In the genomic region with DNA sequence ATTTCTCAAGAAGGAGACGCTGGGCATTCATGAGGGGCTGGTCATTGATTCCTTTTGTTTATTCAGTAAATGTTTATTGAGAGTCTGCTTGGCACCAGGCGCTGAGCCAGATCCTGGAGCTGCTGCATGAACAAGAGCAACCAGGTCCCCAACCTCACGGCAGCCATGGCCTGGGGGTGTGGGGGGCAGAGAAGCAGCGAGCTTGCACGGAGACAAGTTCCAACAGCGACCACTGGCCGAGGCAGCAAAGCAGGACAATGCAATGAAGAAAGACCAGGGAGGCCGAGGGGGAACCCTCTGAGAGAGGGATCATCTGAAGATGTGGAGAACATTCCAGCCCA, we compare ENCODE assay signal across 11 cellular contexts. TPM values are rescaled to one million over a fixed set of nuclear protein-coding genes. Genes with fewer than 3 reads are reported as not detected.
DNase-seq lines count a peak whose midpoint lies in the region; ATAC-seq, FAIRE-seq and TF ChIP-seq lines count a peak whose summit lies in the region.
"Had no signal": no experiment of that assay in that cellular context is flagged by ENCODE, and none has a peak within 500 bp of the region (broad histone marks: within the 10 kb centered on the region; RNA-seq: fewer than 3 reads in every experiment).

No MANE protein-coding gene starts in this region.

- H2AFZ ChIP-seq in GM23338 (no peak overlapping the region), GM12878 (ENCODE audit: control insufficient read depth, low read depth, low read length) (no peak overlapping the region), neural cell (ENCODE audit: low read depth, low read length) (peak overlapping the region; percentile 49)

- in situ Hi-C loops in GM12878 (cut with MboI): no loop called here

- intact Hi-C loops in activated CD4-positive, alpha-beta T cell treated with anti-CD3 and anti-CD28 coated beads, Interleukin-2, amount 10 ng/mL, durations not matched to agents 24 days and 14 days (cut with micrococcal nuclease): no loop called here
- intact Hi-C loops in GM12878 (cut with micrococcal nuclease; ENCODE audit: unreplicated experiment): no loop called here

- H3K4me2 ChIP-seq in GM23338 (no peak overlapping the region), GM12878 (ENCODE audit: control insufficient read depth, insufficient read depth) (no peak overlapping the region), neural cell (ENCODE audit: low read length) (no peak overlapping the region)

- no peaks in the 10 kb centered on the region for H3K27me3 Mint-ChIP-seq in activated CD4-positive, alpha-beta T cell treated with anti-CD3 and anti-CD28 coated beads, Interleukin-2, amount 10 ng/mL, durations not matched to agents 24 days and 14 days
- peaks cover 7% of the 10 kb centered on the region for H3K27me3 Mint-ChIP-seq in GM23338 (ENCODE audit: insufficient read depth, low read depth, poor library complexity)

- TF ChIP-seq POLR2A in GM12878 (IDR thresholded peaks at IDR 0.05; ENCODE audit: low read depth, low read length): no peak

- H3K9me2 ChIP-seq in GM23338 (ENCODE audit: insufficient read depth) (no peaks in the 10 kb centered on the region), neural cell (ENCODE audit: insufficient read depth, low read length) (no peaks in the 10 kb centered on the region)

- H3K27me3 ChIP-seq in GM23338 (ENCODE audit: insufficient read depth) (no peaks in the 10 kb centered on the region), GM12878 (replicated peaks in 1 of 2; ENCODE audit: control insufficient read depth in 2 of 2, insufficient read depth in 2 of 2, low read length in 1 of 2) (no peaks in the 10 kb centered on the region), neural cell (ENCODE audit: insufficient read depth, low read depth, low read length) (no peaks in the 10 kb centered on the region)

- H3K9me3 ChIP-seq in GM12878 (replicated peaks; ENCODE audit: control insufficient read depth, insufficient read depth, low read length) (no peaks in the 10 kb centered on the region), neural cell (ENCODE audit: low read length) (no peaks in the 10 kb centered on the region)

- no peak for FAIRE-seq in GM12878 (lab: Jason Lieb, UNC)
- FAIRE-seq: GM12892, RCC 7860 had no signal

- no peaks in the 10 kb centered on the region for H3F3A ChIP-seq in GM23338 (replicated peaks; ENCODE audit: low read depth)
- H3F3A ChIP-seq in neural cell (ENCODE audit: insufficient read depth, low read length, poor library complexity, severe bottlenecking): no peaks in the 10 kb centered on the region

- H3K36me3 Mint-ChIP-seq in activated CD4-positive, alpha-beta T cell treated with anti-CD3 and anti-CD28 coated beads, Interleukin-2, amount 10 ng/mL, durations not matched to agents 24 days and 14 days (ENCODE audit: low read depth): peaks cover 37% of the 10 kb centered on the region
- H3K36me3 Mint-ChIP-seq in GM23338 (ENCODE audit: low read depth): no peaks in the 10 kb centered on the region

- POLR2A ChIA-PET in GM12878 (lab: Charles Lee): no interaction called here

- H3K79me2 ChIP-seq in GM23338 (replicated peaks; ENCODE audit: insufficient read depth): no peaks in the 10 kb centered on the region
- H3K79me2 ChIP-seq in GM12878 (ENCODE audit: control insufficient read depth, insufficient read depth, low read length): no peaks in the 10 kb centered on the region
- H3K79me2 ChIP-seq in neural cell (replicated peaks; ENCODE audit: insufficient read depth, low read length): no peaks in the 10 kb centered on the region

- CTCF ChIA-PET in GM12878 (lab: Yijun Ruan, JAX): interaction anchor here (0.5 to 1.4 kb wide), 2 partner anchors 175 to 192 kb away, joined by 4 read pairs; no protein-coding TSS in a partner anchor

- H3K4me1 Mint-ChIP-seq in activated CD4-positive, alpha-beta T cell treated with anti-CD3 and anti-CD28 coated beads, Interleukin-2, amount 10 ng/mL, durations not matched to agents 24 days and 14 days: peaks cover 11% of the 10 kb centered on the region
- peaks cover 11% of the 10 kb centered on the region for H3K4me1 Mint-ChIP-seq in GM23338

- no peak for DNase-seq in activated CD4-positive, alpha-beta T cell treated with anti-CD3 and anti-CD28 coated beads, Interleukin-2, amount 10 ng/mL, durations not matched to agents 24 days and 14 days
- DNase-seq in activated CD4-positive, alpha-beta T cell treated with anti-CD3 and anti-CD28 coated beads for 4 hours: no peak
- DNase-seq in GM23338 (ENCODE audit: low spot score) (no peak), GM12878 (ENCODE audit: low read depth, low spot score) (no peak), medulla oblongata (ENCODE audit: extremely low spot score) (no peak)

- no peak for TF ChIP-seq CTCF in GM23338 (conservative IDR thresholded peaks at IDR 0.05; ENCODE audit: low read depth in 2 of 2)
- no peak for TF ChIP-seq CTCF in GM12878 (IDR thresholded peaks at IDR 0.05 in 2 of 3, conservative IDR thresholded peaks at IDR 0.05 in 1 of 3; ENCODE audit: control insufficient read depth in 2 of 3, extremely low read depth in 1 of 3, insufficient read depth in 1 of 3, low read depth in 3 of 3, low read length in 3 of 3)
- TF ChIP-seq CTCF in neural cell (IDR thresholded peaks at IDR 0.05; ENCODE audit: poor library complexity, severe bottlenecking): no peak

- RAD21 ChIA-PET in GM12878 (lab: Charles Lee; ENCODE audit: unreplicated experiment): no interaction called here

- H3K4me3 ChIP-seq in GM23338 (no peak overlapping the region), GM12878 (no peak overlapping the region), neural cell (ENCODE audit: low read length) (no peak overlapping the region)

- no peaks in the 10 kb centered on the region for H3K9me3 Mint-ChIP-seq in activated CD4-positive, alpha-beta T cell treated with anti-CD3 and anti-CD28 coated beads, Interleukin-2, amount 10 ng/mL, durations not matched to agents 24 days and 14 days
- H3K9me3 Mint-ChIP-seq in GM23338: no peaks in the 10 kb centered on the region
- H3K9me3 Mint-ChIP-seq: HFFc6 had no signal

- no peaks in the 10 kb centered on the region for H3K36me3 ChIP-seq in GM23338 (ENCODE audit: insufficient read depth)
- H3K36me3 ChIP-seq in GM12878 (ENCODE audit: control insufficient read depth in 2 of 2, insufficient read depth in 2 of 2, low read length in 1 of 2): peaks cover 8 to 12% of the 10 kb centered on the region in 2 experiments; a peak in 3 of 4 replicates
- H3K36me3 ChIP-seq in neural cell (ENCODE audit: insufficient read depth, low read length): no peaks in the 10 kb centered on the region

- peak; percentile 26 for ATAC-seq in GM23338
- no peak for ATAC-seq in GM12878
- ATAC-seq in HG03045 (IDR thresholded peaks at IDR 0.05; ENCODE audit: unreplicated experiment): no peak
- no peak for ATAC-seq in HG03108 (IDR thresholded peaks at IDR 0.05; ENCODE audit: unreplicated experiment)

- TF ChIP-seq EP300 in GM12878 (IDR thresholded peaks at IDR 0.05; ENCODE audit: borderline replicate concordance in 1 of 2, control insufficient read depth in 1 of 2, low read depth in 2 of 2, low read length in 2 of 2) (no peak), neural cell (conservative IDR thresholded peaks at IDR 0.05; ENCODE audit: poor library complexity, severe bottlenecking) (no peak)

- WGBS in GM12878 (ENCODE audit: insufficient coverage, insufficient replicate concordance, low lambda C conversion rate, missing lambda C conversion rate): 97% methylated on average over 8 of the region's 8 CpGs

- H4K20me1 ChIP-seq in GM23338 (replicated peaks; ENCODE audit: insufficient read depth) (no peaks in the 10 kb centered on the region; the same call in 1 of the 2 replicates), GM12878 (ENCODE audit: control insufficient read depth, insufficient read depth) (no peaks in the 10 kb centered on the region; the same call in 1 of the 2 replicates), neural cell (ENCODE audit: insufficient read depth) (no peaks in the 10 kb centered on the region)

- H3K9ac ChIP-seq in GM12878 (ENCODE audit: control insufficient read depth, insufficient read depth, low read length) (no peak overlapping the region), neural cell (ENCODE audit: low read length) (peak overlapping the region; percentile 32)

- H3K4me1 ChIP-seq in GM23338 (ENCODE audit: insufficient read depth) (peaks cover 3% of the 10 kb centered on the region), GM12878 (ENCODE audit: control insufficient read depth, insufficient read depth, low read length) (no peaks in the 10 kb centered on the region)

- BruUV-seq in GM12878 (replicated peaks; lab: Mats Ljungman, UMichigan): TSS peak; percentile 31

- no peak overlapping the region for H3K4me3 Mint-ChIP-seq in activated CD4-positive, alpha-beta T cell treated with anti-CD3 and anti-CD28 coated beads, Interleukin-2, amount 10 ng/mL, durations not matched to agents 24 days and 14 days
- H3K4me3 Mint-ChIP-seq in GM23338: no peak overlapping the region
- H3K4me3 Mint-ChIP-seq: HFFc6 had no signal

- H3K27ac ChIP-seq in GM23338 (ENCODE audit: low read depth) (no peak overlapping the region), GM12878 (ENCODE audit: control insufficient read depth, insufficient read depth) (no peak overlapping the region), neural cell (ENCODE audit: low read length) (peak overlapping the region; percentile 47)

- TF ChIP-seq RAD21 in GM12878 (IDR thresholded peaks at IDR 0.05; ENCODE audit: insufficient read depth, low read depth, low read length): no peak
- TF ChIP-seq RAD21 in neural cell (conservative IDR thresholded peaks at IDR 0.05): no peak

- H3K27ac Mint-ChIP-seq in activated CD4-positive, alpha-beta T cell treated with anti-CD3 and anti-CD28 coated beads, Interleukin-2, amount 10 ng/mL, durations not matched to agents 24 days and 14 days: peak overlapping the region; percentile 8
- H3K27ac Mint-ChIP-seq in GM23338: no peak overlapping the region
- H3K27ac Mint-ChIP-seq: HFFc6 had no signal

- SMC1A ChIA-PET in GM12878 (lab: Charles Lee; ENCODE audit: uncharacterized antibody, unreplicated experiment): no interaction called here

RNA-seq across cellular contexts. Expression of gene KCNAB2, which starts 7.5 kb away (rescaled TPM):
- 261 and 262 TPM in 2 replicates for total RNA-seq in activated CD4-positive, alpha-beta T cell treated with anti-CD3 and anti-CD28 coated beads, Interleukin-2, amount 10 ng/mL, durations not matched to agents 24 days and 14 days
- total RNA-seq in GM23338 (2014; rRNA removed; shearing (Covaris generic)): 3.7 and 5.1 TPM in 2 replicates
- polyA plus RNA-seq in GM23338 (2016; fragmentation: Nextera tagmentation; extraction: Ambion mirVana): 2.1 and 3.0 TPM in 2 replicates
- 140 and 169 TPM in 2 replicates for total RNA-seq in GM12878 (2013; cell fraction: nucleolus; rRNA removed)
- total RNA-seq in GM12878 (2014; rRNA removed): 46.6 and 55.6 TPM in 2 replicates
- total RNA-seq in GM12878 (2014; rRNA removed; fragmentation: Illumina TruSeq; extraction: Trizol): 34.8 and 36.9 TPM in 2 replicates
- total RNA-seq in GM12878 (2021): 118 and 123 TPM in 2 replicates
- 19.6 TPM for polyA plus RNA-seq in GM12878 (2011; ENCODE audit: low read depth)
- 59.0 and 117 TPM in 2 replicates for polyA plus RNA-seq in GM12878 (2011; rRNA removed)
- polyA plus RNA-seq in GM12878 (2011; cell fraction: cytosol; rRNA removed): 99.8 and 112 TPM in 2 replicates
- 639 and 737 TPM in 2 replicates for polyA plus RNA-seq in GM12878 (2011; cell fraction: nucleus; rRNA removed)
- 60.1 and 83.6 TPM in 2 replicates for polyA plus RNA-seq in GM12878 (2012)
- polyA plus RNA-seq in GM12878 (2014; fragmentation: Illumina TruSeq; extraction: Trizol): 23.7 and 57.4 TPM in 2 replicates
- polyA plus RNA-seq in GM12878 (2014; fragmentation: Nextera tagmentation; extraction: Ambion mirVana): 1 to 10 TPM; 2.9 to 4.7 TPM
- polyA plus RNA-seq in GM12878 (2014; rRNA removed): 98.9 and 115 TPM in 2 replicates
- 10 to 100 TPM; 67.5 to 73.2 TPM for polyA plus RNA-seq in GM12878 (2016; fragmentation: Nextera tagmentation; extraction: Ambion mirVana)
- polyA minus RNA-seq in GM12878 (2011; rRNA and poly(A)+ RNA removed): 64.4 and 91.4 TPM in 2 replicates
- polyA minus RNA-seq in GM12878 (2011; cell fraction: cytosol; rRNA and poly(A)+ RNA removed): 39.9 and 41.6 TPM in 2 replicates
- polyA minus RNA-seq in GM12878 (2011; cell fraction: nucleus; rRNA and poly(A)+ RNA removed): 90.3 and 105 TPM in 2 replicates
- 11.7 and 11.8 TPM in 2 replicates for polyA plus RNA-seq in neural cell
- 20.8 and 21.9 TPM in 2 replicates for polyA minus RNA-seq in neural cell
